1 cellular context compared by ENCODE assay signal in the genomic region with DNA sequence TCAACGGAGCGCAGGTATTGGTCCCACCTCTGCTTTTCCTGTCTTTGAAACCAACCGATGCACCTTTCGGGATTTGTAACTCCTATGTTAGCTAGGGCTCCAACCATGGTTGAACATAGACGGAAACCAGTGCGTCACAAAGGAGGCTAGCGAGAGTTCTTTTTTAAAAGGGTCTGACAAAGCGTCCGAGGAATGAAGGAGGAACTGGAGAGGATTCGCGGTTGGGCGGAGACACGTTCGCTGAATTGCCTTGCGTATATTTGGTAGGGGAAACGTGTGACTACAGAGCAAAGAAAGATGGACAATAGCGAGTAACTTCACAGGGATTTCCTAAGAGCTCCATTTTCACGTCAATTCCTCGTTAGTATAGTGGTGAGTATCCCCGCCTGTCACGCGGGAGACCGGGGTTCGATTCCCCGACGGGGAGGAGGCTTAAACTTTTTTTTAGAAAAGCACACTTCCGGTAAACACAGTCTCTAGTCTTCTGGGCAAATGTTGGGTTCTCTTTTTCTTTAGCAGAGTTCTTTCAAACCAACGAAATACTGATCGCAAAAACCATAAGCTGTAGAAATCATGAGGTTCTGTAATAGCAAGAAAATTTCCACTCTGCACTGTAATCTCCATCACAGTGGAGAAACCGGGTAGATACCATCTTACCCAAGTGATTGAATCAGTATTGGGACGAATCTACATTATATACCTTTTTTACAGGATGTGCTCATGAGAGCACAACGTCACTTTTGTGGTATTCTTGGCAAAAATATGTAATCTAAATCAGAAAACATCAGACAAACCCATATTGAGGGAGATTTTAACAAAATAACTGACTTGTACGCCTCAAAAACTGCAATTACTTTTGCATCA.
TF ChIP-seq lines count a peak whose summit lies in the region.

No MANE protein-coding gene starts in this region.

TF ChIP-seq in K562, 482 proteins besides CTCF, POLR2A, EP300 and RAD21 (continued from another document and continues in another):
- TF ChIP-seq, protein P1, sequence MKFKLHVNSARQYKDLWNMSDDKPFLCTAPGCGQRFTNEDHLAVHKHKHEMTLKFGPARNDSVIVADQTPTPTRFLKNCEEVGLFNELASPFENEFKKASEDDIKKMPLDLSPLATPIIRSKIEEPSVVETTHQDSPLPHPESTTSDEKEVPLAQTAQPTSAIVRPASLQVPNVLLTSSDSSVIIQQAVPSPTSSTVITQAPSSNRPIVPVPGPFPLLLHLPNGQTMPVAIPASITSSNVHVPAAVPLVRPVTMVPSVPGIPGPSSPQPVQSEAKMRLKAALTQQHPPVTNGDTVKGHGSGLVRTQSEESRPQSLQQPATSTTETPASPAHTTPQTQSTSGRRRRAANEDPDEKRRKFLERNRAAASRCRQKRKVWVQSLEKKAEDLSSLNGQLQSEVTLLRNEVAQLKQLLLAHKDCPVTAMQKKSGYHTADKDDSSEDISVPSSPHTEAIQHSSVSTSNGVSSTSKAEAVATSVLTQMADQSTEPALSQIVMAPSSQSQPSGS (CRISPR knock-in tag; IDR thresholded peaks at IDR 0.05): no peak
- TF ChIP-seq PTBP1 (IDR thresholded peaks at IDR 0.05; ENCODE audit: low read depth, low read length) (no peak), GATAD2A (IDR thresholded peaks at IDR 0.05) (0 out of 2 replicates have a peak, but pooled peaks have one; percentile 31), ELF4 (CRISPR knock-in tag; IDR thresholded peaks at IDR 0.05) (no peak), ATF1 (CRISPR knock-in tag; IDR thresholded peaks at IDR 0.05) (no peak), ATF1 (tag; IDR thresholded peaks at IDR 0.05) (peak; percentile 91), POLR2AphosphoS2 (IDR thresholded peaks at IDR 0.05; ENCODE audit: low read length) (no peak), ZNF644 (tag; IDR thresholded peaks at IDR 0.05; ENCODE audit: low read depth) (peak; percentile 62), CREM (IDR thresholded peaks at IDR 0.05; ENCODE audit: low read depth) (peak; percentile 92), FOXM1 (IDR thresholded peaks at IDR 0.05; ENCODE audit: low read depth) (peak; percentile 27; the same call in 1 of the 2 replicates), FOXM1 (CRISPR knock-in tag; IDR thresholded peaks at IDR 0.05; ENCODE audit: low read depth) (no peak), L3MBTL2 (IDR thresholded peaks at IDR 0.05) (peak; percentile 36), ETS2 (tag; IDR thresholded peaks at IDR 0.05; ENCODE audit: borderline replicate concordance, poor library complexity, severe bottlenecking) (no peak), ZNF263 (CRISPR knock-in tag; IDR thresholded peaks at IDR 0.05; ENCODE audit: borderline replicate concordance) (no peak), WHSC1 (IDR thresholded peaks at IDR 0.05; ENCODE audit: low read length) (no peak), TAF7 (tag; IDR thresholded peaks at IDR 0.05) (no peak; the same call in 1 of the 2 replicates), U2AF1 (optimal IDR thresholded peaks at IDR 0.05; ENCODE audit: low read depth, low read length) (peak; percentile 20), RBM22 (IDR thresholded peaks at IDR 0.05; ENCODE audit: low read depth, low read length, poor library complexity, severe bottlenecking) (no peak), ZBTB1 (CRISPR knock-in tag; IDR thresholded peaks at IDR 0.05; ENCODE audit: borderline replicate concordance, low read depth) (no peak), HDAC1 (IDR thresholded peaks at IDR 0.05) (peak; percentile 14 to 86; a peak in 2 of 4 replicates), MTA1 (IDR thresholded peaks at IDR 0.05; ENCODE audit: borderline replicate concordance) (peak; percentile 68; the same call in 1 of the 2 replicates), GTF2F1 (IDR thresholded peaks at IDR 0.05; ENCODE audit: low read depth, low read length) (no peak), MCM5 (IDR thresholded peaks at IDR 0.05; ENCODE audit: low read depth) (no peak), HDAC6 (IDR thresholded peaks at IDR 0.05; ENCODE audit: low read depth, low read length) (no peak; the same call in 1 of the 2 replicates), KDM5B (IDR thresholded peaks at IDR 0.05; ENCODE audit: insufficient replicate concordance, low read depth, low read length) (no peak), SP1 (CRISPR knock-in tag; IDR thresholded peaks at IDR 0.05) (peak; percentile 66; the same call in 1 of the 2 replicates), BHLHE40 (IDR thresholded peaks at IDR 0.05; ENCODE audit: low read length) (peak; percentile 64), ZNF436 (CRISPR knock-in tag; IDR thresholded peaks at IDR 0.05) (no peak), LARP7 (IDR thresholded peaks at IDR 0.05) (0 out of 2 replicates have a peak, but pooled peaks have one; percentile 46), JUND (IDR thresholded peaks at IDR 0.05; ENCODE audit: borderline replicate concordance, low read depth, low read length) (peak; percentile 54; the same call in 1 of the 2 replicates), JUND (tag; IDR thresholded peaks at IDR 0.05; ENCODE audit: borderline replicate concordance, low read depth, low read length) (peak; percentile 50; the same call in 1 of the 3 replicates), BRD9 (IDR thresholded peaks at IDR 0.05; ENCODE audit: low read depth, partially characterized antibody) (peak; percentile 95), SMARCC2 (IDR thresholded peaks at IDR 0.05; ENCODE audit: low read depth) (no peak), HEY1 (CRISPR knock-in tag; IDR thresholded peaks at IDR 0.05; ENCODE audit: borderline replicate concordance) (no peak), CBX8 (IDR thresholded peaks at IDR 0.05; ENCODE audit: borderline replicate concordance, extremely low read depth, low read depth, low read length, poor library complexity, severe bottlenecking) (no peak), ZNF184 (CRISPR knock-in tag; IDR thresholded peaks at IDR 0.05) (no peak), MTF1 (CRISPR knock-in tag; IDR thresholded peaks at IDR 0.05; ENCODE audit: borderline replicate concordance) (no peak), XRCC3 (IDR thresholded peaks at IDR 0.05) (no peak)
- TF ChIP-seq, protein P2, sequence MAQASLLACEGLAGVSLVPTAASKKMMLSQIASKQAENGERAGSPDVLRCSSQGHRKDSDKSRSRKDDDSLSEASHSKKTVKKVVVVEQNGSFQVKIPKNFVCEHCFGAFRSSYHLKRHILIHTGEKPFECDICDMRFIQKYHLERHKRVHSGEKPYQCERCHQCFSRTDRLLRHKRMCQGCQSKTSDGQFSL (CRISPR knock-in tag; IDR thresholded peaks at IDR 0.05): no peak
- TF ChIP-seq, protein P2 (tag; IDR thresholded peaks at IDR 0.05): 0 out of 4 replicates have a peak, but pooled peaks of 1 of the 2 experiments have one; percentile 10
- TF ChIP-seq, protein P3, sequence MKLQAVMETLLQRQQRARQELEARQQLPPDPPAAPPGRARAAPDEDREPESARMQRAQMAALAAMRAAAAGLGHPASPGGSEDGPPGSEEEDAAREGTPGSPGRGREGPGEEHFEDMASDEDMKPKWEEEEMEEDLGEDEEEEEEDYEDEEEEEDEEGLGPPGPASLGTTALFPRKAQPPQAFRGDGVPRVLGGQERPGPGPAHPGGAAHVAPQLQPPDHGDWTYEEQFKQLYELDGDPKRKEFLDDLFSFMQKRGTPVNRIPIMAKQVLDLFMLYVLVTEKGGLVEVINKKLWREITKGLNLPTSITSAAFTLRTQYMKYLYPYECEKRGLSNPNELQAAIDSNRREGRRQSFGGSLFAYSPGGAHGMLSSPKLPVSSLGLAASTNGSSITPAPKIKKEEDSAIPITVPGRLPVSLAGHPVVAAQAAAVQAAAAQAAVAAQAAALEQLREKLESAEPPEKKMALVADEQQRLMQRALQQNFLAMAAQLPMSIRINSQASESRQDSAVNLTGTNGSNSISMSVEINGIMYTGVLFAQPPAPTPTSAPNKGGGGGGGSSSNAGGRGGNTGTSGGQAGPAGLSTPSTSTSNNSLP (IDR thresholded peaks at IDR 0.05; ENCODE audit: borderline replicate concordance, low read depth, low read length): no peak
- TF ChIP-seq, protein P4, sequence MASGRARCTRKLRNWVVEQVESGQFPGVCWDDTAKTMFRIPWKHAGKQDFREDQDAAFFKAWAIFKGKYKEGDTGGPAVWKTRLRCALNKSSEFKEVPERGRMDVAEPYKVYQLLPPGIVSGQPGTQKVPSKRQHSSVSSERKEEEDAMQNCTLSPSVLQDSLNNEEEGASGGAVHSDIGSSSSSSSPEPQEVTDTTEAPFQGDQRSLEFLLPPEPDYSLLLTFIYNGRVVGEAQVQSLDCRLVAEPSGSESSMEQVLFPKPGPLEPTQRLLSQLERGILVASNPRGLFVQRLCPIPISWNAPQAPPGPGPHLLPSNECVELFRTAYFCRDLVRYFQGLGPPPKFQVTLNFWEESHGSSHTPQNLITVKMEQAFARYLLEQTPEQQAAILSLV (tag; IDR thresholded peaks at IDR 0.05): no peak
- TF ChIP-seq, protein P5, sequence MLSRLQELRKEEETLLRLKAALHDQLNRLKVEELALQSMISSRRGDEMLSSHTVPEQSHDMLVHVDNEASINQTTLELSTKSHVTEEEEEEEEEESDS (CRISPR knock-in tag; IDR thresholded peaks at IDR 0.05): no peak
- TF ChIP-seq, protein P6, sequence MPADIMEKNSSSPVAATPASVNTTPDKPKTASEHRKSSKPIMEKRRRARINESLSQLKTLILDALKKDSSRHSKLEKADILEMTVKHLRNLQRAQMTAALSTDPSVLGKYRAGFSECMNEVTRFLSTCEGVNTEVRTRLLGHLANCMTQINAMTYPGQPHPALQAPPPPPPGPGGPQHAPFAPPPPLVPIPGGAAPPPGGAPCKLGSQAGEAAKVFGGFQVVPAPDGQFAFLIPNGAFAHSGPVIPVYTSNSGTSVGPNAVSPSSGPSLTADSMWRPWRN (IDR thresholded peaks at IDR 0.05; ENCODE audit: low read depth): peak; percentile 66
- TF ChIP-seq, protein P7, sequence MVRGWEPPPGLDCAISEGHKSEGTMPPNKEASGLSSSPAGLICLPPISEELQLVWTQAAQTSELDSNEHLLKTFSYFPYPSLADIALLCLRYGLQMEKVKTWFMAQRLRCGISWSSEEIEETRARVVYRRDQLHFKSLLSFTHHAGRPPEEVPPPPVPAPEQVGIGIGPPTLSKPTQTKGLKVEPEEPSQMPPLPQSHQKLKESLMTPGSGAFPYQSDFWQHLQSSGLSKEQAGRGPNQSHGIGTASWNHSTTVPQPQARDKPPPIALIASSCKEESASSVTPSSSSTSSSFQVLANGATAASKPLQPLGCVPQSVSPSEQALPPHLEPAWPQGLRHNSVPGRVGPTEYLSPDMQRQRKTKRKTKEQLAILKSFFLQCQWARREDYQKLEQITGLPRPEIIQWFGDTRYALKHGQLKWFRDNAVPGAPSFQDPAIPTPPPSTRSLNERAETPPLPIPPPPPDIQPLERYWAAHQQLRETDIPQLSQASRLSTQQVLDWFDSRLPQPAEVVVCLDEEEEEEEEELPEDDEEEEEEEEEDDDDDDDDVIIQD (CRISPR knock-in tag; IDR thresholded peaks at IDR 0.05): no peak
- TF ChIP-seq, protein P8, sequence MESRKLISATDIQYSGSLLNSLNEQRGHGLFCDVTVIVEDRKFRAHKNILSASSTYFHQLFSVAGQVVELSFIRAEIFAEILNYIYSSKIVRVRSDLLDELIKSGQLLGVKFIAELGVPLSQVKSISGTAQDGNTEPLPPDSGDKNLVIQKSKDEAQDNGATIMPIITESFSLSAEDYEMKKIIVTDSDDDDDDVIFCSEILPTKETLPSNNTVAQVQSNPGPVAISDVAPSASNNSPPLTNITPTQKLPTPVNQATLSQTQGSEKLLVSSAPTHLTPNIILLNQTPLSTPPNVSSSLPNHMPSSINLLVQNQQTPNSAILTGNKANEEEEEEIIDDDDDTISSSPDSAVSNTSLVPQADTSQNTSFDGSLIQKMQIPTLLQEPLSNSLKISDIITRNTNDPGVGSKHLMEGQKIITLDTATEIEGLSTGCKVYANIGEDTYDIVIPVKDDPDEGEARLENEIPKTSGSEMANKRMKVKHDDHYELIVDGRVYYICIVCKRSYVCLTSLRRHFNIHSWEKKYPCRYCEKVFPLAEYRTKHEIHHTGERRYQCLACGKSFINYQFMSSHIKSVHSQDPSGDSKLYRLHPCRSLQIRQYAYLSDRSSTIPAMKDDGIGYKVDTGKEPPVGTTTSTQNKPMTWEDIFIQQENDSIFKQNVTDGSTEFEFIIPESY (CRISPR knock-in tag; IDR thresholded peaks at IDR 0.05): no peak
- TF ChIP-seq, protein P9, sequence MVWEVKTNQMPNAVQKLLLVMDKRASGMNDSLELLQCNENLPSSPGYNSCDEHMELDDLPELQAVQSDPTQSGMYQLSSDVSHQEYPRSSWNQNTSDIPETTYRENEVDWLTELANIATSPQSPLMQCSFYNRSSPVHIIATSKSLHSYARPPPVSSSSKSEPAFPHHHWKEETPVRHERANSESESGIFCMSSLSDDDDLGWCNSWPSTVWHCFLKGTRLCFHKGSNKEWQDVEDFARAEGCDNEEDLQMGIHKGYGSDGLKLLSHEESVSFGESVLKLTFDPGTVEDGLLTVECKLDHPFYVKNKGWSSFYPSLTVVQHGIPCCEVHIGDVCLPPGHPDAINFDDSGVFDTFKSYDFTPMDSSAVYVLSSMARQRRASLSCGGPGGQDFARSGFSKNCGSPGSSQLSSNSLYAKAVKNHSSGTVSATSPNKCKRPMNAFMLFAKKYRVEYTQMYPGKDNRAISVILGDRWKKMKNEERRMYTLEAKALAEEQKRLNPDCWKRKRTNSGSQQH (CRISPR knock-in tag; IDR thresholded peaks at IDR 0.05): no peak
- TF ChIP-seq, protein P10, sequence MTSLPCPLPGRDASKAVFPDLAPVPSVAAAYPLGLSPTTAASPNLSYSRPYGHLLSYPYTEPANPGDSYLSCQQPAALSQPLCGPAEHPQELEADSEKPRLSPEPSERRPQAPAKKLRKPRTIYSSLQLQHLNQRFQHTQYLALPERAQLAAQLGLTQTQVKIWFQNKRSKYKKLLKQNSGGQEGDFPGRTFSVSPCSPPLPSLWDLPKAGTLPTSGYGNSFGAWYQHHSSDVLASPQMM (CRISPR knock-in tag; IDR thresholded peaks at IDR 0.05): no peak
- TF ChIP-seq, protein P11, sequence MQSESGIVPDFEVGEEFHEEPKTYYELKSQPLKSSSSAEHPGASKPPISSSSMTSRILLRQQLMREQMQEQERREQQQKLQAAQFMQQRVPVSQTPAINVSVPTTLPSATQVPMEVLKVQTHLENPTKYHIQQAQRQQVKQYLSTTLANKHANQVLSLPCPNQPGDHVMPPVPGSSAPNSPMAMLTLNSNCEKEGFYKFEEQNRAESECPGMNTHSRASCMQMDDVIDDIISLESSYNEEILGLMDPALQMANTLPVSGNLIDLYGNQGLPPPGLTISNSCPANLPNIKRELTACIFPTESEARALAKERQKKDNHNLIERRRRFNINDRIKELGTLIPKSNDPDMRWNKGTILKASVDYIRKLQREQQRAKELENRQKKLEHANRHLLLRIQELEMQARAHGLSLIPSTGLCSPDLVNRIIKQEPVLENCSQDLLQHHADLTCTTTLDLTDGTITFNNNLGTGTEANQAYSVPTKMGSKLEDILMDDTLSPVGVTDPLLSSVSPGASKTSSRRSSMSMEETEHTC (IDR thresholded peaks at IDR 0.05): no peak
- TF ChIP-seq, protein P12, sequence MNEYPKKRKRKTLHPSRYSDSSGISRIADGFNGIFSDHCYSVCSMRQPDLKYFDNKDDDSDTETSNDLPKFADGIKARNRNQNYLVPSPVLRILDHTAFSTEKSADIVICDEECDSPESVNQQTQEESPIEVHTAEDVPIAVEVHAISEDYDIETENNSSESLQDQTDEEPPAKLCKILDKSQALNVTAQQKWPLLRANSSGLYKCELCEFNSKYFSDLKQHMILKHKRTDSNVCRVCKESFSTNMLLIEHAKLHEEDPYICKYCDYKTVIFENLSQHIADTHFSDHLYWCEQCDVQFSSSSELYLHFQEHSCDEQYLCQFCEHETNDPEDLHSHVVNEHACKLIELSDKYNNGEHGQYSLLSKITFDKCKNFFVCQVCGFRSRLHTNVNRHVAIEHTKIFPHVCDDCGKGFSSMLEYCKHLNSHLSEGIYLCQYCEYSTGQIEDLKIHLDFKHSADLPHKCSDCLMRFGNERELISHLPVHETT (CRISPR knock-in tag; conservative IDR thresholded peaks at IDR 0.05 in 1 of 2, IDR thresholded peaks at IDR 0.05 in 1 of 2): peak in 1 of 2 experiments; percentile 70; a peak in 2 of 4 replicates
